ENCODE assay signal across 8 cellular contexts in the genomic region with DNA sequence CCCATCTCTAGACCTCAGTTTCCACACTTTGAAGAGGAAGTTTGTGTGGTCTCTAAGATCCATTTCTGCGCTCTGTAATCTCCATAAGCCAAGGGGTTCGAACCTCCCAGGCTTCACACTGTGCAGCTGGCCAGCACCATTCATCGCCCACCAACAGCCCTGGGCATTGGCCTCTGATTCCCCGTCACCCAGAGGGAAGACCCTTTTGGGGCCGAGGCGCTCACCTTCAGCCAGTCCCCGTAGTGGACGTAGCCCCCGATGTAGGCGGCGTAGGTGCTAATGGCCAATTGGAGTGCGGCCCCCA. TPM values are rescaled to one million over a fixed set of nuclear protein-coding genes. Genes with fewer than 3 reads are reported as not detected.
DNase-seq lines count a peak whose midpoint lies in the region; ATAC-seq, FAIRE-seq and TF ChIP-seq lines count a peak whose summit lies in the region.

No MANE protein-coding gene starts in this region.

- DNase-seq in T-helper 2 cell treated with Interferon-gamma antibody and Interleukin-4, amounts not matched to agents 5 μg/mL and 100 μg/mL, for 36 hours (ENCODE audit: low spot score), result no peak
- DNase-seq in T-helper 2 cell, result no peak
- no peak for DNase-seq in ascending aorta (ENCODE audit: low spot score in 2 of 2)
- DNase-seq in left lung, result peak in 1 of 2 donors; percentile 78
- DNase-seq in thoracic aorta (ENCODE audit: low spot score), result no peak
- DNase-seq in foreskin keratinocyte, result no peak
- DNase-seq in H54 (ENCODE audit: insufficient read length, low spot score), result no peak

- H3K27ac ChIP-seq in ascending aorta (no peak overlapping the region), left lung (no peak overlapping the region), thoracic aorta (no peak overlapping the region), foreskin keratinocyte (no peak overlapping the region)

- H3K4me3 Mint-ChIP-seq in T-helper 2 cell treated with Interferon-gamma antibody and Interleukin-4, amounts not matched to agents 5 μg/mL and 100 μg/mL, for 36 hours, result peak overlapping the region; percentile 100

- peak overlapping the region; percentile 73 to 83 for H3K4me3 ChIP-seq in ascending aorta
- H3K4me3 ChIP-seq in left lung, result peak overlapping the region; percentile 70 to 73
- peak overlapping the region; percentile 96 for H3K4me3 ChIP-seq in thoracic aorta

- H3K4me1 ChIP-seq in ascending aorta (peaks cover 7 to 13% of the 10 kb centered on the region in 2 donors), left lung (peaks cover 11 to 19% of the 10 kb centered on the region in 2 donors), thoracic aorta (ENCODE audit: control insufficient read depth in 1 of 2, low read depth in 2 of 2) (peaks cover 9 to 13% of the 10 kb centered on the region in 2 donors), foreskin keratinocyte (no peaks in the 10 kb centered on the region)

- H3K27me3 Mint-ChIP-seq in T-helper 2 cell treated with Interferon-gamma antibody and Interleukin-4, amounts not matched to agents 5 μg/mL and 100 μg/mL, for 36 hours (ENCODE audit: low read depth), result no peaks in the 10 kb centered on the region

- no peak; the same call in 1 of the 2 replicates for TF ChIP-seq POLR2A in H54 (IDR thresholded peaks at IDR 0.05; ENCODE audit: low read depth, low read length)

- FAIRE-seq in H54 (lab: Jason Lieb, UNC), result no peak

- intact Hi-C loops in ascending aorta (cut with DNase I) (loop anchor here (2.0 to 10.0 kb wide), 2 partner anchors 53 to 529 kb away; a partner anchor contains a TSS), left lung (cut with DNase I) (no loop called here)

- H3K36me3 ChIP-seq in ascending aorta (peaks cover 0 to 8% of the 10 kb centered on the region in 2 donors), left lung (peaks cover 0 to 23% of the 10 kb centered on the region in 2 donors), thoracic aorta (peaks cover 3% of the 10 kb centered on the region)

- H3K36me3 Mint-ChIP-seq in T-helper 2 cell treated with Interferon-gamma antibody and Interleukin-4, amounts not matched to agents 5 μg/mL and 100 μg/mL, for 36 hours (ENCODE audit: low read depth), result peaks cover 7% of the 10 kb centered on the region

- H3K9me3 ChIP-seq in ascending aorta, result no peaks in the 10 kb centered on the region
- H3K9me3 ChIP-seq in left lung, result no peaks in the 10 kb centered on the region
- no peaks in the 10 kb centered on the region for H3K9me3 ChIP-seq in thoracic aorta

- ATAC-seq in left lung (peak; percentile 14), thoracic aorta (ENCODE audit: insufficient number of reproducible peaks, low FRiP score, low read depth) (no peak), GM21526 (IDR thresholded peaks at IDR 0.05; ENCODE audit: low FRiP score, unreplicated experiment) (no peak), foreskin keratinocyte (no peak)

- peaks cover 13% of the 10 kb centered on the region for H3K4me1 Mint-ChIP-seq in T-helper 2 cell treated with Interferon-gamma antibody and Interleukin-4, amounts not matched to agents 5 μg/mL and 100 μg/mL, for 36 hours (ENCODE audit: low read depth)

- TF ChIP-seq CTCF in ascending aorta (IDR thresholded peaks at IDR 0.05) (no peak), left lung (IDR thresholded peaks at IDR 0.05) (no peak), thoracic aorta (IDR thresholded peaks at IDR 0.05) (no peak), foreskin keratinocyte (conservative IDR thresholded peaks at IDR 0.05) (no peak)

- H3K27me3 ChIP-seq in ascending aorta (no peaks in the 10 kb centered on the region), left lung (no peaks in the 10 kb centered on the region), thoracic aorta (replicated peaks; ENCODE audit: insufficient read depth) (no peaks in the 10 kb centered on the region), foreskin keratinocyte (no peaks in the 10 kb centered on the region)

- H3K9me3 Mint-ChIP-seq in T-helper 2 cell treated with Interferon-gamma antibody and Interleukin-4, amounts not matched to agents 5 μg/mL and 100 μg/mL, for 36 hours, result no peaks in the 10 kb centered on the region

- H3K27ac Mint-ChIP-seq in T-helper 2 cell treated with Interferon-gamma antibody and Interleukin-4, amounts not matched to agents 5 μg/mL and 100 μg/mL, for 36 hours, result peak overlapping the region; percentile 96

RNA-seq across cellular contexts. Expression of a gene that starts 0.7 kb away (rescaled TPM):
- total RNA-seq in ascending aorta (11.0 TPM), left lung (10 to 100 TPM; 29.7 to 35.0 TPM), thoracic aorta (10 to 100 TPM; 21.9 to 24.4 TPM), foreskin keratinocyte (22.5 and 22.6 TPM in 2 replicates)
- polyA plus RNA-seq in foreskin keratinocyte, result 24.3 and 25.6 TPM in 2 replicates

RNA-seq across cellular contexts. Expression of a gene that starts 9.7 kb away (rescaled TPM):
- total RNA-seq in ascending aorta, result 48.2 TPM
- 1 to 10 TPM; 5.2 to 7.0 TPM for total RNA-seq in left lung
- total RNA-seq in thoracic aorta, result under 1 TPM in 1 of 2 donors, not detected in 1; 0.92 TPM
- total RNA-seq in foreskin keratinocyte, result 16.2 and 16.3 TPM in 2 replicates
- 15.8 and 17.9 TPM in 2 replicates for polyA plus RNA-seq in foreskin keratinocyte

RNA-seq across cellular contexts. Expression of a gene that starts 52.4 kb away (rescaled TPM):
- total RNA-seq in ascending aorta (12.5 TPM), left lung (10 to 100 TPM; 47.6 to 53.2 TPM), thoracic aorta (10 to 100 TPM; 24.9 to 30.8 TPM), foreskin keratinocyte (56.3 and 56.5 TPM in 2 replicates)
- 55.8 and 60.1 TPM in 2 replicates for polyA plus RNA-seq in foreskin keratinocyte

RNA-seq across cellular contexts. Expression of a gene that starts 56.5 kb away (rescaled TPM):
- 111 TPM for total RNA-seq in ascending aorta
- 10 to 100 TPM; 47.4 to 62.6 TPM for total RNA-seq in left lung
- total RNA-seq in thoracic aorta, result 10 to 100 TPM; 26.4 to 54.6 TPM
- total RNA-seq in foreskin keratinocyte, result 37.7 and 42.5 TPM in 2 replicates
- 79.4 and 87.6 TPM in 2 replicates for polyA plus RNA-seq in foreskin keratinocyte
